In genomic region chr2:156489750-156490466, GRCh38 we compare ENCODE assay signal across 1 cellular context.
A peak's percentile ranks its signal among the peaks of the same experiment; 100 is the strongest.
TF ChIP-seq lines count a peak whose summit lies in the region.

No MANE protein-coding gene starts in this region.

TF ChIP-seq in K562, 482 proteins besides CTCF, POLR2A, EP300 and RAD21:
- TF ChIP-seq HEY1 (CRISPR knock-in tag; IDR thresholded peaks at IDR 0.05; ENCODE audit: borderline replicate concordance) (no peak), ELF2 (CRISPR knock-in tag; IDR thresholded peaks at IDR 0.05) (no peak), MLX (CRISPR knock-in tag; conservative IDR thresholded peaks at IDR 0.05) (no peak), HNRNPLL (IDR thresholded peaks at IDR 0.05; ENCODE audit: low read depth, low read length, poor library complexity, severe bottlenecking) (no peak), PCBP2 (IDR thresholded peaks at IDR 0.05; ENCODE audit: low read depth, low read length, poor library complexity, severe bottlenecking) (peak; percentile 56), KLF13 (tag; IDR thresholded peaks at IDR 0.05; ENCODE audit: borderline replicate concordance, low read depth) (no peak), HDAC3 (IDR thresholded peaks at IDR 0.05; ENCODE audit: borderline replicate concordance, partially characterized antibody) (no peak), RFX7 (CRISPR knock-in tag; IDR thresholded peaks at IDR 0.05) (no peak), ZNF41 (CRISPR knock-in tag; conservative IDR thresholded peaks at IDR 0.05) (no peak), ARID4B (CRISPR knock-in tag; IDR thresholded peaks at IDR 0.05) (no peak), PYGO2 (tag; IDR thresholded peaks at IDR 0.05) (no peak), KLF1 (tag; IDR thresholded peaks at IDR 0.05) (no peak), DDX20 (tag; IDR thresholded peaks at IDR 0.05; ENCODE audit: low read depth) (no peak), ZNF507 (tag; conservative IDR thresholded peaks at IDR 0.05) (no peak), NCOR1 (IDR thresholded peaks at IDR 0.05) (no peak), HNRNPK (IDR thresholded peaks at IDR 0.05; ENCODE audit: low read depth, low read length, poor library complexity, severe bottlenecking) (peak; percentile 33)
